24 cellular contexts compared by ENCODE assay signal in genomic region chr3:39671600-39671999, GRCh38.
"Had no signal": no experiment of that assay in that cellular context is flagged by ENCODE, and none has a peak within 500 bp of the region (broad histone marks: within the 10 kb centered on the region; RNA-seq: fewer than 3 reads in every experiment).

No MANE protein-coding gene starts in this region.

- DNase-seq: activated CD4-positive, alpha-beta T cell treated with anti-CD3 and anti-CD28 coated beads for 48 hours; activated CD4-positive, alpha-beta T cell treated with anti-CD3 and anti-CD28 coated beads, Interleukin-2, amount 50 U/mL, for 4 hours; activated CD4-positive, CD25-positive, alpha-beta regulatory T cell treated with anti-CD3 and anti-CD28 coated beads, Interleukin-2, amount 50 U/mL, for 72 hours; activated CD8-positive, alpha-beta memory T cell treated with anti-CD3 and anti-CD28 coated beads for 24 hours; activated effector memory CD4-positive, alpha-beta T cell treated with anti-CD3 and anti-CD28 coated beads, Interleukin-2, amount 50 U/mL, for 16 hours; activated naive CD4-positive, alpha-beta T cell treated with anti-CD3 and anti-CD28 coated beads for 36 hours; activated T-cell treated with anti-CD3 and anti-CD28 coated beads, Interleukin-2, amount 50 U/mL, for 4 hours; brain microvascular endothelial cell; MM.1S; NCI-H1105; NCI-H1436; NCI-H1694 treated with DMSO at 0.1 percent for 48 hours; NCI-H2029 treated with DMSO at 0.1 percent for 48 hours; NCI-H510A treated with DMSO at 0.1 percent for 48 hours; NCI-H69; NK-92 treated with Interleukin-12 subunit alpha and Interleukin-12 subunit beta, amount 100 ng/mL, for 24 hours; PC-3; SHP77 treated with DMSO at 0.1 percent for 48 hours had no signal

- H3K4me1 Mint-ChIP-seq: IgD-negative memory B cell, WTC11 had no signal

- H3K9me3 Mint-ChIP-seq: activated T-cell treated with anti-CD3 and anti-CD28 coated beads, Interleukin-2, amount 50 U/mL, for 4 hours; T-helper 1 cell treated with Interleukin-12 subunit alpha and Interleukin-12 subunit beta and Interleukin-4 antibody, amounts not matched to agents 30 μg/mL and 1 μg/mL, for 36 hours had no signal

- H3K27ac Mint-ChIP-seq: activated naive CD4-positive, alpha-beta T cell treated with anti-CD3 and anti-CD28 coated beads for 36 hours; activated naive CD8-positive, alpha-beta T cell; IgD-negative memory B cell; T-helper 1 cell treated with Interleukin-12 subunit alpha and Interleukin-12 subunit beta and Interleukin-4 antibody, amounts not matched to agents 30 μg/mL and 1 μg/mL, for 36 hours; WTC11 had no signal

- FAIRE-seq: RCC 7860 had no signal

- H3K36me3 Mint-ChIP-seq: activated naive CD8-positive, alpha-beta T cell; IgD-negative memory B cell had no signal

- H3K4me3 Mint-ChIP-seq: activated naive CD4-positive, alpha-beta T cell treated with anti-CD3 and anti-CD28 coated beads for 36 hours; activated naive CD8-positive, alpha-beta T cell; activated T-cell treated with anti-CD3 and anti-CD28 coated beads, Interleukin-2, amount 50 U/mL, for 4 hours; IgD-negative memory B cell; T-helper 1 cell treated with Interleukin-12 subunit alpha and Interleukin-12 subunit beta and Interleukin-4 antibody, amounts not matched to agents 30 μg/mL and 1 μg/mL, for 36 hours; WTC11 had no signal

- H3K36me3 ChIP-seq: brain microvascular endothelial cell had no signal

- H3K27ac ChIP-seq: brain microvascular endothelial cell, KMS-11 had no signal

- ATAC-seq: activated T-cell treated with anti-CD3 and anti-CD28 coated beads, Interleukin-2, amount 50 U/mL, for 4 hours; PC-3; WTC11 had no signal

- H3K27me3 ChIP-seq: brain microvascular endothelial cell had no signal
